Comparison of ENCODE assay signal across 8 cellular contexts in the genomic region with DNA sequence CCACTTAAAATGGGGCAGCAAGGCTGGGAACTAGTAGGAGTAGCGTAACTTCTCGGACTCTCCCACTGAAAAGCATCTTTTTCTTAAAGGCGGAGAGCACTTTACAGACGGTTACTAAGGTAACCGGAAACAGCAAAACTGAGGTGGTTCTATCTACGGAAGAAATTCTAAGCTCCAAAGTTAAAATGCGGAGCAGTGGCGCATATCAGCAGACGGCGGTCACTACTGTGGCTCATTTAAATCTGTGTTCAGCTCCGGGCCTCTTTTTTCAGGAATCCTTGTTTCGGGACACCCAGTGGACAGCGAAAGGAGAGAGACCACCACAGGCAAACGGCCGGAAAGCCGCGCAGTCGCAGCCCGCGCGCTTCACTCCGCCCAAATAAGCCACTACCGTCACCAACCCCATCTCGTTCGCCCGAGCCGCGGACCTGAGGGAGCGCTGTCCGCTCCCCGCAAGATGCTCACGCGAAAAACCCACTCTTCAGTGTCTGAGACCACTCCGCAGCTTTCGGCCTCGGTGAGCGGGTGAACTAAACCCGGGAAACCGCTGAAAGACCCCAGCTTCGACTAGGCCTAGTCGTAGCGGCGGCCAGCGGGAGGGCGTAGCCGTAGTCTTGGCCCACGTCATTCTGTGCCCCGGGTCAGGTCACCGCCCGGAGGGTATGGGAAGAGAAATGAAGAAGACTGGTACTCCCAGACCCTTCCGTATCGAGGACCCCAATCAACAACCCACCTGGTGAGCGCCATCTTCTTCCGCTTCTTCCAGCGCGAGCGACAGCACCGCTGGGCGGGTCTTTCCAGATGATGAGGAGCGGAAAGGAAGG. TPM values are rescaled to one million over a fixed set of nuclear protein-coding genes. Genes with fewer than 3 reads are reported as not detected.
DNase-seq lines count a peak whose midpoint lies in the region; ATAC-seq, FAIRE-seq and TF ChIP-seq lines count a peak whose summit lies in the region.

SNW1 (minus strand) TSS at position 776 of the 824 bp plus-strand sequence; CDS start at position 747, 29 bp downstream.

- H3K4me1 ChIP-seq in HepG2 (ENCODE audit: insufficient read depth, low read length): peaks cover 29% of the 10 kb centered on the region

- H3K9ac ChIP-seq in HepG2 (ENCODE audit: insufficient read depth, low read depth, low read length): peak within 1 kb of the TSS; percentile 92

- POLR2A ChIA-PET in AG04450 (lab: Yijun Ruan, JAX) (interaction anchor here (0.5 to 1.4 kb wide), 3 partner anchors 37 to 303 kb away, joined by 3 to 4 read pairs (median 4); partner anchors contain the start of genes ADCK1 and VIPAS39), HepG2 (lab: Yijun Ruan, JAX) (interaction anchor here (1.2 to 1.8 kb wide), 6 partner anchors 24 to 51 kb away, joined by 3 to 7 read pairs (median 5); partner anchors contain the start of gene ADCK1)

- TSS peak; percentile 87 for BruUV-seq in HepG2 (replicated peaks; lab: Mats Ljungman, UMichigan)

- H3K4me3 ChIP-seq in AG04450 (ENCODE audit: low read depth, low read length) (peak within 1 kb of the TSS; percentile 93), HepG2 (replicated peaks in 1 of 3; ENCODE audit: insufficient read depth in 1 of 3, low read depth in 2 of 3, low read length in 3 of 3) (peak within 1 kb of the TSS; percentile 82 to 98 (median 92))

- peak within 1 kb of the TSS; percentile 81 for H3K4me2 ChIP-seq in HepG2 (ENCODE audit: low read depth, low read length)

- 1% methylated on average over 26 of the region's 60 CpGs for WGBS in HepG2 (ENCODE audit: low lambda C conversion rate)

- no peak for FAIRE-seq in HepG2 (lab: Jason Lieb, UNC)

- peaks cover 45% of the 10 kb centered on the region for H3K79me2 ChIP-seq in HepG2 (ENCODE audit: insufficient read depth, low read length)

- DNase-seq in AG04450 (ENCODE audit: low read depth, low spot score) (peak; percentile 84), NCI-H446 treated with DMSO at 0.1 percent for 48 hours (lab: John Stamatoyannopoulos, UW) (peak; percentile 88), dermis microvascular lymphatic vessel endothelial cell (ENCODE audit: low read depth in 2 of 2) (peak; percentile 93 to 95), HepG2 (ENCODE audit: low spot score) (peak; percentile 91)
- DNase-seq in activated CD4-positive, alpha-beta T cell treated with anti-CD3 and anti-CD28 coated beads, Interleukin-2, amount 50 U/mL, for 4 hours: peak; percentile 83 to 88
- DNase-seq in stimulated activated CD4-positive, alpha-beta T cell treated with anti-CD3 and anti-CD28 coated beads, Interleukin-4, amount 100 ng/mL, for 1 hour: peak; percentile 88

- peak; percentile 93 for ATAC-seq in GM18867 (IDR thresholded peaks at IDR 0.05; ENCODE audit: unreplicated experiment)
- peak; percentile 91 for ATAC-seq in HG03103 (IDR thresholded peaks at IDR 0.05; ENCODE audit: low read depth, unreplicated experiment)
- ATAC-seq in HepG2: peak; percentile 95

- intact Hi-C loops in HepG2 (cut with micrococcal nuclease; ENCODE audit: unreplicated experiment): loop anchor here (1.0 to 2.0 kb wide), 3 partner anchors 40 to 57 kb away; partner anchors contain the start of genes ADCK1, ALKBH1 and SLIRP

- CTCF ChIA-PET in AG04450 (lab: Charles Lee): interaction anchor here (0.6 to 0.7 kb wide), 3 partner anchors 105 to 1787 kb away, joined by 3 to 4 read pairs (median 3); no protein-coding TSS in a partner anchor
- CTCF ChIA-PET in HepG2 (lab: Yijun Ruan, JAX; ENCODE audit: low intra/inter-chr PET ratio, low total read pairs): interaction anchor here (2.1 kb wide), 1 partner anchor 57 kb away, joined by 17 read pairs; no protein-coding TSS in a partner anchor

- peak; percentile 81 to 84 for TF ChIP-seq POLR2A in HepG2 (IDR thresholded peaks at IDR 0.05; ENCODE audit: insufficient read depth in 1 of 2, low read depth in 2 of 2, low read length in 2 of 2)

- H2AFZ ChIP-seq in HepG2 (ENCODE audit: low read length): peak within 1 kb of the TSS; percentile 100

- H3K27ac ChIP-seq in AG04450 (ENCODE audit: low read depth, low read length) (peak within 1 kb of the TSS; percentile 80), HepG2 (ENCODE audit: extremely low read length, insufficient read depth, low read length) (peak within 1 kb of the TSS; percentile 80)

- in situ Hi-C loops in HepG2 (cut with HindIII; ENCODE audit: extremely low pct_ligation_motif_present, low pct_unique_long_range_greater_than_20kb): loop anchor here (5.0 kb wide), 1 partner anchor 57 kb away; no protein-coding TSS in a partner anchor

- no peak for TF ChIP-seq EP300 in HepG2 (IDR thresholded peaks at IDR 0.05; ENCODE audit: low read depth in 2 of 2, low read length in 2 of 2)
- no peak for TF ChIP-seq EP300 in HepG2 (CRISPR knock-in tag; IDR thresholded peaks at IDR 0.05; ENCODE audit: borderline replicate concordance)

- no peaks in the 10 kb centered on the region; the same call in 1 of the 2 replicates for H3K9me3 ChIP-seq in AG04450 (ENCODE audit: control insufficient read depth, insufficient read depth, low read length)
- H3K9me3 ChIP-seq in HepG2 (ENCODE audit: low read length): no peaks in the 10 kb centered on the region

- H3K36me3 ChIP-seq in HepG2 (replicated peaks in 1 of 2; ENCODE audit: control insufficient read depth in 1 of 2, insufficient read depth in 2 of 2, low read length in 2 of 2): peaks cover 0 to 5% of the 10 kb centered on the region in 2 experiments; a peak in 1 of 5 replicates

- peaks cover 22% of the 10 kb centered on the region for H4K20me1 ChIP-seq in HepG2 (ENCODE audit: insufficient read depth, low read length)

- H3K27me3 ChIP-seq in AG04450 (ENCODE audit: control insufficient read depth, insufficient read depth, low read length) (no peaks in the 10 kb centered on the region), HepG2 (ENCODE audit: control insufficient read depth in 1 of 2, insufficient read depth in 2 of 2, low read length in 2 of 2) (no peaks in the 10 kb centered on the region; a peak in 1 of 5 replicates)

- TF ChIP-seq RAD21 in HepG2 (CRISPR knock-in tag; IDR thresholded peaks at IDR 0.05): no peak

- TF ChIP-seq CTCF in AG04450 (IDR thresholded peaks at IDR 0.05; ENCODE audit: low read depth, low read length) (no peak), HepG2 (CRISPR knock-in tag; IDR thresholded peaks at IDR 0.05) (no peak)

TF ChIP-seq in HepG2, 621 proteins besides CTCF, POLR2A, EP300 and RAD21 (continues in another document):
- TF ChIP-seq TCF7 (IDR thresholded peaks at IDR 0.05; ENCODE audit: low read depth): no peak
- no peak for TF ChIP-seq CREM (IDR thresholded peaks at IDR 0.05)
- no peak for TF ChIP-seq CREM (CRISPR knock-in tag; IDR thresholded peaks at IDR 0.05)
- TF ChIP-seq ZNF251 (CRISPR knock-in tag; IDR thresholded peaks at IDR 0.05): no peak
- peak; percentile 55 for TF ChIP-seq SRSF1 (optimal IDR thresholded peaks at IDR 0.05; ENCODE audit: low read depth, low read length)
- no peak for TF ChIP-seq ZNF101 (CRISPR knock-in tag; IDR thresholded peaks at IDR 0.05; ENCODE audit: borderline replicate concordance, low read depth)

RNA-seq across cellular contexts. Expression of gene SNW1, which starts in this region (rescaled TPM):
- polyA plus RNA-seq in AG04450 (2011; rRNA removed): 40.3 and 54.9 TPM in 2 replicates
- polyA minus RNA-seq in AG04450 (2011; rRNA and poly(A)+ RNA removed): 20.9 and 23.8 TPM in 2 replicates
- 37.2 and 37.5 TPM in 2 replicates for total RNA-seq in dermis microvascular lymphatic vessel endothelial cell
- 65.8 and 103 TPM in 2 replicates for total RNA-seq in HepG2 (2016; rRNA removed; fragmentation: Illumina TruSeq; extraction: Trizol)
- total RNA-seq in HepG2 (2016; cell fraction: cytosol; rRNA removed; fragmentation: Illumina TruSeq; extraction: Trizol; ENCODE audit: low read depth): 8.7 and 10.7 TPM in 2 replicates
- total RNA-seq in HepG2 (2016; cell fraction: insoluble cytoplasmic fraction; rRNA removed; fragmentation: Illumina TruSeq; extraction: Trizol): 69.8 and 98.6 TPM in 2 replicates
- 20.1 and 24.8 TPM in 2 replicates for total RNA-seq in HepG2 (2016; cell fraction: membrane; rRNA removed; fragmentation: Illumina TruSeq; extraction: Trizol)
- 49.6 and 52.1 TPM in 2 replicates for total RNA-seq in HepG2 (2016; cell fraction: nucleus; rRNA removed; fragmentation: Illumina TruSeq; extraction: Trizol)
- polyA plus RNA-seq in HepG2 (2011; rRNA removed): 19.8 and 23.2 TPM in 2 replicates
- polyA plus RNA-seq in HepG2 (2011; cell fraction: cytosol; rRNA removed): 11.7 and 16.1 TPM in 2 replicates
- polyA plus RNA-seq in HepG2 (2011; cell fraction: nucleus; rRNA removed): 15.7 and 16.5 TPM in 2 replicates
- 44.9 and 47.3 TPM in 2 replicates for polyA plus RNA-seq in HepG2 (2012)
- 7.0 and 8.4 TPM in 2 replicates for polyA plus RNA-seq in HepG2 (2016; cell fraction: cytosol; fragmentation: Illumina TruSeq; extraction: Trizol; ENCODE audit: low read depth)
- polyA plus RNA-seq in HepG2 (2016; cell fraction: insoluble cytoplasmic fraction; fragmentation: Illumina TruSeq; extraction: Trizol; ENCODE audit: low read depth): 113 and 115 TPM in 2 replicates
- polyA plus RNA-seq in HepG2 (2016; cell fraction: membrane; fragmentation: Illumina TruSeq; extraction: Trizol; ENCODE audit: low read depth): 16.1 and 16.3 TPM in 2 replicates
- 64.6 and 65.0 TPM in 2 replicates for polyA plus RNA-seq in HepG2 (2016; cell fraction: nucleus; fragmentation: Illumina TruSeq; extraction: Trizol; ENCODE audit: insufficient read depth, low read depth)
- polyA minus RNA-seq in HepG2 (2011; rRNA and poly(A)+ RNA removed; ENCODE audit: low replicate concordance): 8.0 and 14.1 TPM in 2 replicates
- polyA minus RNA-seq in HepG2 (2011; cell fraction: cytosol; rRNA and poly(A)+ RNA removed): 19.6 and 26.3 TPM in 2 replicates
- polyA minus RNA-seq in HepG2 (2011; cell fraction: nucleus; rRNA and poly(A)+ RNA removed): 26.9 and 29.6 TPM in 2 replicates

Comparison
In these comparisons a context has a peak if more than half of its experiments do, and no peak if none do; other contexts are left out.
1. Peak in every context shown above with its lines: DNase-seq, ATAC-seq, H3K4me3 ChIP-seq and H3K27ac ChIP-seq.